In genomic region chr15:67105065-67105951, GRCh38 we compare ENCODE assay signal across 8 cellular contexts. TPM values are rescaled to one million over a fixed set of nuclear protein-coding genes. Genes with fewer than 3 reads are reported as not detected.
DNase-seq lines count a peak whose midpoint lies in the region; ATAC-seq and TF ChIP-seq lines count a peak whose summit lies in the region.

No MANE protein-coding gene starts in this region.

- CTCF ChIA-PET in MCF 10A (lab: Yijun Ruan, JAX), result interaction anchor here (0.6 to 1.5 kb wide), 4 partner anchors 40 to 1263 kb away, joined by 3 read pairs; no protein-coding TSS in a partner anchor

- no peak for DNase-seq in activated naive CD4-positive, alpha-beta T cell (lab: John Stamatoyannopoulos, UW)
- DNase-seq in MCF 10A (ENCODE audit: unreplicated experiment) (peak; percentile 97), lung microvascular endothelial cell (ENCODE audit: low read depth in 2 of 2) (peak; percentile 62 to 96), uterus (peak; percentile 61 to 69), NCI-H146 treated with DMSO at 0.1 percent for 48 hours (lab: John Stamatoyannopoulos, UW; ENCODE audit: unreplicated experiment) (no peak)
- no peak for DNase-seq in stimulated activated CD4-positive, alpha-beta T cell treated with anti-CD3 and anti-CD28 coated beads, Interleukin-4, amount 100 ng/mL, for 1 hour

- no peak for TF ChIP-seq CTCF in MCF 10A (IDR thresholded peaks at IDR 0.05; ENCODE audit: unreplicated experiment)
- TF ChIP-seq CTCF in uterus (IDR thresholded peaks at IDR 0.05), result peak in 3 of 4 experiments; percentile 20 to 21 (median 21)

- peaks cover 46% of the 10 kb centered on the region for H3K4me1 Mint-ChIP-seq in activated naive CD4-positive, alpha-beta T cell treated with anti-CD3 and anti-CD28 coated beads, Interleukin-2, amount 50 U/mL, for 24 hours
- peaks cover 41% of the 10 kb centered on the region for H3K4me1 Mint-ChIP-seq in MCF 10A (ENCODE audit: insufficient read depth, unreplicated experiment)
- H3K4me1 Mint-ChIP-seq in activated T-helper 17 cell treated with anti-CD3 and anti-CD28 coated beads, Interleukin-2, amount 50 U/mL, for 72 hours, result peaks cover 47% of the 10 kb centered on the region

- no peak overlapping the region for H3K4me3 Mint-ChIP-seq in activated naive CD4-positive, alpha-beta T cell treated with anti-CD3 and anti-CD28 coated beads, Interleukin-2, amount 50 U/mL, for 24 hours
- H3K4me3 Mint-ChIP-seq in MCF 10A (ENCODE audit: unreplicated experiment), result peak overlapping the region; percentile 52
- H3K4me3 Mint-ChIP-seq in activated T-helper 17 cell treated with anti-CD3 and anti-CD28 coated beads, Interleukin-2, amount 50 U/mL, for 72 hours, result no peak overlapping the region

- POLR2A ChIA-PET in MCF 10A (lab: Yijun Ruan, JAX), result interaction anchor here (0.5 to 3.3 kb wide), 16 partner anchors 13 to 229 kb away, joined by 3 to 63 read pairs (median 4); partner anchors contain the start of gene SMAD3

- no peaks in the 10 kb centered on the region for H3K27me3 Mint-ChIP-seq in activated naive CD4-positive, alpha-beta T cell treated with anti-CD3 and anti-CD28 coated beads, Interleukin-2, amount 50 U/mL, for 24 hours
- H3K27me3 Mint-ChIP-seq in MCF 10A (ENCODE audit: insufficient read depth, unreplicated experiment), result no peaks in the 10 kb centered on the region
- no peaks in the 10 kb centered on the region for H3K27me3 Mint-ChIP-seq in activated T-helper 17 cell treated with anti-CD3 and anti-CD28 coated beads, Interleukin-2, amount 50 U/mL, for 72 hours

- peak overlapping the region; percentile 60 to 81 for H3K27ac ChIP-seq in uterus

- no peak for ATAC-seq in activated T-helper 17 cell treated with anti-CD3 and anti-CD28 coated beads, Interleukin-2, amount 50 U/mL, for 72 hours (replicated peaks)

- TF ChIP-seq POLR2A in uterus (IDR thresholded peaks at IDR 0.05), result no peak

- peak overlapping the region; percentile 95 for H3K27ac Mint-ChIP-seq in activated naive CD4-positive, alpha-beta T cell treated with anti-CD3 and anti-CD28 coated beads, Interleukin-2, amount 50 U/mL, for 24 hours
- peak overlapping the region; percentile 98 for H3K27ac Mint-ChIP-seq in MCF 10A (ENCODE audit: low read depth, unreplicated experiment)
- H3K27ac Mint-ChIP-seq in activated T-helper 17 cell treated with anti-CD3 and anti-CD28 coated beads, Interleukin-2, amount 50 U/mL, for 72 hours, result no peak overlapping the region

- BruUV-seq in MCF 10A (replicated peaks; lab: Mats Ljungman, UMichigan), result no TSS peak

- H3K36me3 ChIP-seq in uterus, result no peaks in the 10 kb centered on the region

- no peak overlapping the region for H3K4me3 ChIP-seq in uterus

- H3K4me1 ChIP-seq in uterus, result peaks cover 16 to 29% of the 10 kb centered on the region in 2 donors

- no peaks in the 10 kb centered on the region for H3K9me3 Mint-ChIP-seq in activated naive CD4-positive, alpha-beta T cell treated with anti-CD3 and anti-CD28 coated beads, Interleukin-2, amount 50 U/mL, for 24 hours
- H3K9me3 Mint-ChIP-seq in MCF 10A (ENCODE audit: unreplicated experiment), result no peaks in the 10 kb centered on the region
- H3K9me3 Mint-ChIP-seq in activated T-helper 17 cell treated with anti-CD3 and anti-CD28 coated beads, Interleukin-2, amount 50 U/mL, for 72 hours, result no peaks in the 10 kb centered on the region

- peaks cover 9% of the 10 kb centered on the region for H3K36me3 Mint-ChIP-seq in activated naive CD4-positive, alpha-beta T cell treated with anti-CD3 and anti-CD28 coated beads, Interleukin-2, amount 50 U/mL, for 24 hours
- H3K36me3 Mint-ChIP-seq in MCF 10A (ENCODE audit: insufficient read depth, unreplicated experiment), result peaks cover 5% of the 10 kb centered on the region
- H3K36me3 Mint-ChIP-seq in activated T-helper 17 cell treated with anti-CD3 and anti-CD28 coated beads, Interleukin-2, amount 50 U/mL, for 72 hours (ENCODE audit: low read depth), result peaks cover 40% of the 10 kb centered on the region

- H3K9me3 ChIP-seq in uterus, result no peaks in the 10 kb centered on the region

- no peaks in the 10 kb centered on the region for H3K27me3 ChIP-seq in uterus

- intact Hi-C loops in MCF 10A (cut with micrococcal nuclease), result loop anchor here (1.0 to 2.0 kb wide), 2 partner anchors 39 to 70 kb away; no protein-coding TSS in a partner anchor
- intact Hi-C loops in uterus (cut with DNase I; ENCODE audit: low total_unique reads), result no loop called here

RNA-seq across cellular contexts. Expression of gene SMAD3, which starts 39.9 kb away (rescaled TPM):
- total RNA-seq in MCF 10A (2022) (19.9 and 26.1 TPM in 2 replicates), lung microvascular endothelial cell (5.4 and 12.0 TPM in 2 replicates), uterus (10 to 100 TPM; 14.3 to 66.9 (median 32.3) TPM)
- 10 to 100 TPM; 57.0 to 94.9 TPM for total RNA-seq in activated T-helper 17 cell treated with anti-CD3 and anti-CD28 coated beads, Interleukin-2, amount 50 U/mL, for 72 hours

Comparison
In these comparisons a context has a peak if more than half of its experiments do, and no peak if none do; other contexts are left out.
1. DNase-seq: peak in MCF 10A (single experiment), lung microvascular endothelial cell (2 of 2) and uterus (2 of 2); none in activated naive CD4-positive, alpha-beta T cell (0 of 4), NCI-H146 treated with DMSO at 0.1 percent for 48 hours (single experiment) and stimulated activated CD4-positive, alpha-beta T cell treated with anti-CD3 and anti-CD28 coated beads, Interleukin-4, amount 100 ng/mL, for 1 hour (single experiment).